In the genomic region with DNA sequence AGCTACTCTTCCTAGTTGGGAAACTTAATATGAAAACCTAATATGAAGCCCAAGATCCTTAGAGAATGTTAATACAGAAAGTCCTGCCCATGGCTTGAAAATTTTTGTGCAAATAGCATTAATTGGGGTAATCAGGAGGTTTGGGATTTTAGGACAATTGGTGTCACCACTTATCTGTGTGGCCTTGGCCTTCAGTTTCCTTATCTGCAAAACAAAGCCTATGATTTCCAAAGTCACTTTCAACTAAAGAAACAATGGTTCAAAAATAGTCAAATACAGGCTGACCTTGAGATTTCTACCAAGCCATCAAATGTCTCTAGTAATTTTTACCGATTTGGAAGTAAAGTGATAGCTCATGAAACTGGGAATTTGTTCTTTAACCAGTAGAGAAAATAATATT, we compare ENCODE assay signal across 19 cellular contexts. TPM values are rescaled to one million over a fixed set of nuclear protein-coding genes. Genes with fewer than 3 reads are reported as not detected.
DNase-seq lines count a peak whose midpoint lies in the region; ATAC-seq and TF ChIP-seq lines count a peak whose summit lies in the region.
"Had no signal": no experiment of that assay in that cellular context is flagged by ENCODE, and none has a peak within 500 bp of the region (broad histone marks: within the 10 kb centered on the region; RNA-seq: fewer than 3 reads in every experiment).

No MANE protein-coding gene starts in this region.

- H3K4me3 Mint-ChIP-seq in activated T-cell treated with anti-CD3 and anti-CD28 coated beads, Interleukin-2, amount 50 U/mL, for 72 hours, result peak overlapping the region in 1 of 2 donors; percentile 40
- no peak overlapping the region for H3K4me3 Mint-ChIP-seq in activated T-cell treated with anti-CD3 and anti-CD28 coated beads, Interleukin-2, amount 50 U/mL, for 4 hours
- no peak overlapping the region for H3K4me3 Mint-ChIP-seq in activated naive CD8-positive, alpha-beta T cell treated with anti-CD3 and anti-CD28 coated beads for 36 hours
- no peak overlapping the region for H3K4me3 Mint-ChIP-seq in nephron

- peaks cover 26% of the 10 kb centered on the region for H3K27me3 Mint-ChIP-seq in activated T-cell treated with anti-CD3 and anti-CD28 coated beads, Interleukin-2, amount 50 U/mL, for 72 hours (ENCODE audit: low read depth)
- no peaks in the 10 kb centered on the region for H3K27me3 Mint-ChIP-seq in activated T-cell treated with anti-CD3 and anti-CD28 coated beads, Interleukin-2, amount 50 U/mL, for 4 hours (ENCODE audit: low read depth)
- no peaks in the 10 kb centered on the region for H3K27me3 Mint-ChIP-seq in activated naive CD8-positive, alpha-beta T cell treated with anti-CD3 and anti-CD28 coated beads for 36 hours
- no peaks in the 10 kb centered on the region for H3K27me3 Mint-ChIP-seq in nephron (ENCODE audit: low read depth)

- ATAC-seq in activated T-cell treated with anti-CD3 and anti-CD28 coated beads, Interleukin-2, amount 50 U/mL, for 72 hours (replicated peaks in 1 of 2), result no peak
- ATAC-seq in activated T-cell treated with anti-CD3 and anti-CD28 coated beads, Interleukin-2, amount 50 U/mL, for 4 hours, result no peak
- ATAC-seq in HG03571 (IDR thresholded peaks at IDR 0.05; ENCODE audit: unreplicated experiment) (no peak), GM19467 (IDR thresholded peaks at IDR 0.05; ENCODE audit: unreplicated experiment) (no peak), GM21447 (IDR thresholded peaks at IDR 0.05; ENCODE audit: unreplicated experiment) (no peak)
- ATAC-seq: PC-3 had no signal

- DNase-seq in activated T-cell treated with anti-CD3 and anti-CD28 coated beads, Interleukin-2, amount 50 U/mL, for 72 hours, result no peak
- DNase-seq in activated T-cell treated with anti-CD3 and anti-CD28 coated beads, Interleukin-2, amount 50 U/mL, for 4 hours, result no peak
- no peak for DNase-seq in activated naive CD8-positive, alpha-beta T cell treated with anti-CD3 and anti-CD28 coated beads for 36 hours
- DNase-seq: activated naive CD4-positive, alpha-beta T cell treated with Interleukin-2 at 50 U/mL for 16 hours; GDM1; mammary epithelial cell; NCI-H2029 treated with DMSO at 0.1 percent for 48 hours; NCI-H526 treated with DMSO at 0.1 percent for 48 hours; PC-3; stimulated activated CD4-positive, alpha-beta T cell treated with anti-CD3 and anti-CD28 coated beads, Interleukin-15, amount 100 ng/mL, for 24 hours had no signal

- H3K36me3 ChIP-seq in KOPT-K1 (ENCODE audit: insufficient read depth, low read length), result no peaks in the 10 kb centered on the region
- H3K36me3 ChIP-seq: HAP-1 had no signal

- peaks cover 0 to 2% of the 10 kb centered on the region in 2 donors for H3K9me3 Mint-ChIP-seq in activated T-cell treated with anti-CD3 and anti-CD28 coated beads, Interleukin-2, amount 50 U/mL, for 72 hours
- no peaks in the 10 kb centered on the region for H3K9me3 Mint-ChIP-seq in activated T-cell treated with anti-CD3 and anti-CD28 coated beads, Interleukin-2, amount 50 U/mL, for 4 hours
- H3K9me3 Mint-ChIP-seq in activated naive CD8-positive, alpha-beta T cell treated with anti-CD3 and anti-CD28 coated beads for 36 hours, result no peaks in the 10 kb centered on the region
- no peaks in the 10 kb centered on the region for H3K9me3 Mint-ChIP-seq in nephron

- peaks cover 95% of the 10 kb centered on the region for H3K4me1 Mint-ChIP-seq in activated T-cell treated with anti-CD3 and anti-CD28 coated beads, Interleukin-2, amount 50 U/mL, for 72 hours (ENCODE audit: low read depth)
- H3K4me1 Mint-ChIP-seq in activated T-cell treated with anti-CD3 and anti-CD28 coated beads, Interleukin-2, amount 50 U/mL, for 4 hours (ENCODE audit: low read depth), result peaks cover 94% of the 10 kb centered on the region
- peaks cover 66% of the 10 kb centered on the region for H3K4me1 Mint-ChIP-seq in activated naive CD8-positive, alpha-beta T cell treated with anti-CD3 and anti-CD28 coated beads for 36 hours
- peaks cover 31% of the 10 kb centered on the region for H3K4me1 Mint-ChIP-seq in nephron

- H3K27ac Mint-ChIP-seq in activated T-cell treated with anti-CD3 and anti-CD28 coated beads, Interleukin-2, amount 50 U/mL, for 72 hours, result peak overlapping the region; percentile 75
- H3K27ac Mint-ChIP-seq in activated naive CD8-positive, alpha-beta T cell treated with anti-CD3 and anti-CD28 coated beads for 36 hours, result peak overlapping the region; percentile 95
- peak overlapping the region in 2 of 3 experiments; percentile 72 to 78 for H3K27ac Mint-ChIP-seq in nephron

- peaks cover 0 to 8% of the 10 kb centered on the region in 2 donors for H3K36me3 Mint-ChIP-seq in activated T-cell treated with anti-CD3 and anti-CD28 coated beads, Interleukin-2, amount 50 U/mL, for 72 hours (ENCODE audit: insufficient read depth in 2 of 2)
- H3K36me3 Mint-ChIP-seq in activated T-cell treated with anti-CD3 and anti-CD28 coated beads, Interleukin-2, amount 50 U/mL, for 4 hours (ENCODE audit: insufficient read depth), result no peaks in the 10 kb centered on the region
- peaks cover 5% of the 10 kb centered on the region for H3K36me3 Mint-ChIP-seq in activated naive CD8-positive, alpha-beta T cell treated with anti-CD3 and anti-CD28 coated beads for 36 hours
- H3K36me3 Mint-ChIP-seq in nephron (ENCODE audit: low read depth), result no peaks in the 10 kb centered on the region

- H3K27ac ChIP-seq in KOPT-K1 (ENCODE audit: low read depth, low read length, poor library complexity, severe bottlenecking), result peak overlapping the region; percentile 100

- TF ChIP-seq CTCF in nephron (IDR thresholded peaks at IDR 0.05; ENCODE audit: unreplicated experiment in 3 of 3), result no peak

- no peaks in the 10 kb centered on the region for H3K9me3 ChIP-seq in KOPT-K1 (ENCODE audit: insufficient read depth, low read length, poor library complexity, severe bottlenecking)
- H3K9me3 ChIP-seq: HAP-1 had no signal

RNA-seq across cellular contexts. Expression of a gene that starts 40.2 kb away (rescaled TPM):
- total RNA-seq in activated T-cell treated with anti-CD3 and anti-CD28 coated beads, Interleukin-2, amount 50 U/mL, for 72 hours, result under 1 TPM in 1 of 2 donors, not detected in 1; 0.09 TPM
- total RNA-seq in activated T-cell treated with anti-CD3 and anti-CD28 coated beads, Interleukin-2, amount 50 U/mL, for 4 hours, result not detected
- total RNA-seq in activated naive CD8-positive, alpha-beta T cell treated with anti-CD3 and anti-CD28 coated beads for 36 hours, result not detected
- total RNA-seq: bronchial epithelial cell, mammary epithelial cell, PC-3, renal cortical epithelial cell, SK-MEL-5 had no signal
